In the genomic region with DNA sequence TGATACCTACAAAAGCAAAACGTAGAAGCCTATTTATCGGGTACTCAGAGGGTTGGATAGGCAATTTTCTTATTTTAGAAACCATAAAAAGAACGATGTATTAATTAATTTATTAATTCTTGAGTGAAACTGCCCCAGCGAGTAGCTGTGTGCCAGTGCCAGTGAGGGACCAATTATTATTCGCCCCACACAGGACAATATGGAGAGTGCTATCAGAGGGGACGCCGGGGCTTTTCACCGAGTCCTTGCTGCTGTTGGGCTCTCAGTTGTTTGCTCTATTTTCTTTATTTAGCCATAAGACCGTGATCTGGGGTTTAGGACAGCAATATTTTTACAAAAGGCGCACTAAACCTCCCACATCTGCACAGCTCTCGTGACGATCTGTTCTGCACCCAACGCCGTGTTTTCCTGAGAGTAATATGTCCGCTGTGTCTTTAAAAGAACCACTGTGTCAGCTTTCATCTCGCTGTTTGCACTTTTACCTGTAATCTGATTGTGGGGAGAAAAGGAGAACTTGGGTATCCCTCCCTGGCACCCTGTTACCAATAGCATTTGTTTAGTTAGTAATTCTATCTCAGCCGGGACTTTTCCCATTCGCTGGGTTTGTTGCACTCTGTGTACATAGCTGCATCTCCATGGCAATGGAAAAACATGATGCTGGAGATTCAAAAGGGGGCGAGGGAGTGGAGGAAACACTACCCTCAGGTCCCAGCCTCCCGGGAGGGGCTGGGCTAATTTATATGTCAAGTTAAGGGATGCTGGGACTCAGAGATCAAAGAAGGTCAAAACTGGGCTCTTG, we compare ENCODE assay signal across 8 cellular contexts. TPM values are rescaled to one million over a fixed set of nuclear protein-coding genes. Genes with fewer than 3 reads are reported as not detected.
DNase-seq lines count a peak whose midpoint lies in the region; ATAC-seq, FAIRE-seq and TF ChIP-seq lines count a peak whose summit lies in the region.

No MANE protein-coding gene starts in this region.

- FAIRE-seq in D721Med (lab: Jason Lieb, UNC), result no peak

- no peaks in the 10 kb centered on the region for H3K27me3 ChIP-seq in BE2C
- peaks cover 4% of the 10 kb centered on the region for H3K27me3 ChIP-seq in gastroesophageal sphincter
- H3K27me3 ChIP-seq in trophoblast cell (ENCODE audit: insufficient read depth, low read length), result no peaks in the 10 kb centered on the region

- peak overlapping the region; percentile 45 for H3K4me2 ChIP-seq in trophoblast cell (ENCODE audit: low read length)

- H4K91ac ChIP-seq in trophoblast cell (ENCODE audit: low read depth, low read length), result no peak overlapping the region

- H4K8ac ChIP-seq in trophoblast cell (ENCODE audit: low read depth, low read length), result no peak overlapping the region

- no peak for TF ChIP-seq CTCF in BE2C (IDR thresholded peaks at IDR 0.05; ENCODE audit: low read depth, low read length)
- no peak for TF ChIP-seq CTCF in gastroesophageal sphincter (IDR thresholded peaks at IDR 0.05)
- no peak for TF ChIP-seq CTCF in D721Med (IDR thresholded peaks at IDR 0.05; ENCODE audit: insufficient read depth, missing control alignments)

- ATAC-seq in SK-N-SH treated with all-trans-retinoic acid at 6 μM for 48 hours, result peak; percentile 84
- ATAC-seq in gastroesophageal sphincter, result peak; percentile 44
- ATAC-seq in HG03097 (IDR thresholded peaks at IDR 0.05; ENCODE audit: low FRiP score, unreplicated experiment), result no peak

- H2AK5ac ChIP-seq in trophoblast cell (ENCODE audit: low read length), result no peak overlapping the region

- WGBS in gastroesophageal sphincter (ENCODE audit: low coverage in 1 of 2), 2 donors, result 35 to 52% methylated on average over 9 to 16 of the region's 20 CpGs
- WGBS in trophoblast cell (ENCODE audit: extremely low coverage, insufficient coverage, insufficient read length), result no CpG with 5 or more reads among the region's 20 CpGs

- H2BK12ac ChIP-seq in trophoblast cell (ENCODE audit: low read length), result no peak overlapping the region

- no peaks in the 10 kb centered on the region for H3K79me1 ChIP-seq in trophoblast cell (ENCODE audit: low read length)

- H3K4me1 ChIP-seq in BE2C (no peaks in the 10 kb centered on the region), gastroesophageal sphincter (peaks cover 0 to 28% (median 4%) of the 10 kb centered on the region in 3 donors), trophoblast cell (ENCODE audit: control insufficient read depth in 1 of 2, insufficient read depth in 2 of 2, low read length in 2 of 2) (peaks cover 3 to 4% of the 10 kb centered on the region in 2 experiments)

- no peak overlapping the region for H3K14ac ChIP-seq in trophoblast cell (ENCODE audit: low read length)

- H2BK5ac ChIP-seq in trophoblast cell (ENCODE audit: low read depth, low read length, poor library complexity), result no peak overlapping the region

- no peak overlapping the region for H3K9ac ChIP-seq in trophoblast cell (ENCODE audit: low read length)

- peak overlapping the region; percentile 76 for H3K4me3 ChIP-seq in BE2C (ENCODE audit: low read depth, low read length)
- peak overlapping the region; percentile 21 to 44 for H3K4me3 ChIP-seq in gastroesophageal sphincter
- H3K4me3 ChIP-seq in trophoblast cell (ENCODE audit: low read depth, low read length), result no peak overlapping the region

- no peaks in the 10 kb centered on the region for H3K36me3 ChIP-seq in BE2C
- H3K36me3 ChIP-seq in gastroesophageal sphincter, result no peaks in the 10 kb centered on the region
- no peaks in the 10 kb centered on the region for H3K36me3 ChIP-seq in trophoblast cell (ENCODE audit: control insufficient read depth in 1 of 2, insufficient read depth in 2 of 2, low read length in 2 of 2)

- TF ChIP-seq RAD21 in Ishikawa (IDR thresholded peaks at IDR 0.05; ENCODE audit: low read depth), result no peak

- no peaks in the 10 kb centered on the region for H3K79me2 ChIP-seq in trophoblast cell (ENCODE audit: control insufficient read depth, insufficient read depth, low read length, poor library complexity)

- DNase-seq in BE2C, result no peak
- peak in 1 of 2 donors; percentile 3 for DNase-seq in trophoblast cell
- no peak for DNase-seq in D721Med (ENCODE audit: insufficient read length, low spot score)
- DNase-seq in MV-4-11 (lab: John Stamatoyannopoulos, UW), result no peak

- no peaks in the 10 kb centered on the region for H3K9me3 ChIP-seq in BE2C
- no peaks in the 10 kb centered on the region for H3K9me3 ChIP-seq in gastroesophageal sphincter
- H3K9me3 ChIP-seq in trophoblast cell (ENCODE audit: insufficient read depth, low read depth, low read length), result no peaks in the 10 kb centered on the region

- no peak overlapping the region for H2AFZ ChIP-seq in trophoblast cell (ENCODE audit: insufficient read depth, low read length, poor library complexity)

- no peak overlapping the region for H3K4ac ChIP-seq in trophoblast cell (ENCODE audit: low read depth, low read length)

- H3K27ac ChIP-seq in gastroesophageal sphincter, result peak overlapping the region in 3 of 4 donors; percentile 14 to 70 (median 60)
- H3K27ac ChIP-seq in trophoblast cell (ENCODE audit: low read depth, low read length), result no peak overlapping the region

- H3K23ac ChIP-seq in trophoblast cell (ENCODE audit: low read length), result no peak overlapping the region

- no peak for TF ChIP-seq POLR2A in gastroesophageal sphincter (IDR thresholded peaks at IDR 0.05)

- H4K12ac ChIP-seq in trophoblast cell (ENCODE audit: low read depth, low read length), result no peak overlapping the region

- H2BK120ac ChIP-seq in trophoblast cell (ENCODE audit: insufficient read depth, low read length, poor library complexity), result no peak overlapping the region

- no peak overlapping the region for H3K18ac ChIP-seq in trophoblast cell (ENCODE audit: low read length)

- TF ChIP-seq EP300 in Ishikawa (IDR thresholded peaks at IDR 0.05; ENCODE audit: borderline replicate concordance), result no peak
- no peak for TF ChIP-seq EP300 in gastroesophageal sphincter (IDR thresholded peaks at IDR 0.05)

TF ChIP-seq in Ishikawa, 13 proteins besides CTCF, POLR2A, EP300 and RAD21:
- TF ChIP-seq EGR1 (IDR thresholded peaks at IDR 0.05), result no peak
- 0 out of 2 replicates have a peak, but pooled peaks have one; percentile 24 for TF ChIP-seq YY1 (IDR thresholded peaks at IDR 0.05; ENCODE audit: low read depth)

TF ChIP-seq in SK-N-SH treated with all-trans-retinoic acid at 6 μM for 48 hours, 23 proteins besides CTCF, POLR2A, EP300 and RAD21 (continues in another document):
- TF ChIP-seq ZNF8 (CRISPR knock-in tag; IDR thresholded peaks at IDR 0.05), result no peak
- TF ChIP-seq ISL1 (CRISPR knock-in tag; IDR thresholded peaks at IDR 0.05), result no peak
- no peak for TF ChIP-seq OSR1 (CRISPR knock-in tag; IDR thresholded peaks at IDR 0.05)
- TF ChIP-seq BACH2 (CRISPR knock-in tag; IDR thresholded peaks at IDR 0.05; ENCODE audit: borderline replicate concordance), result no peak
- TF ChIP-seq CREB5 (CRISPR knock-in tag; IDR thresholded peaks at IDR 0.05; ENCODE audit: low read depth), result no peak
- no peak for TF ChIP-seq ZFP3 (CRISPR knock-in tag; IDR thresholded peaks at IDR 0.05)
- no peak for TF ChIP-seq ARNTL (CRISPR knock-in tag; IDR thresholded peaks at IDR 0.05; ENCODE audit: borderline replicate concordance, low read depth)
- no peak for TF ChIP-seq PPARA (CRISPR knock-in tag; IDR thresholded peaks at IDR 0.05; ENCODE audit: borderline replicate concordance)
- TF ChIP-seq ESRRG (CRISPR knock-in tag; IDR thresholded peaks at IDR 0.05), result no peak
- TF ChIP-seq, protein P1, sequence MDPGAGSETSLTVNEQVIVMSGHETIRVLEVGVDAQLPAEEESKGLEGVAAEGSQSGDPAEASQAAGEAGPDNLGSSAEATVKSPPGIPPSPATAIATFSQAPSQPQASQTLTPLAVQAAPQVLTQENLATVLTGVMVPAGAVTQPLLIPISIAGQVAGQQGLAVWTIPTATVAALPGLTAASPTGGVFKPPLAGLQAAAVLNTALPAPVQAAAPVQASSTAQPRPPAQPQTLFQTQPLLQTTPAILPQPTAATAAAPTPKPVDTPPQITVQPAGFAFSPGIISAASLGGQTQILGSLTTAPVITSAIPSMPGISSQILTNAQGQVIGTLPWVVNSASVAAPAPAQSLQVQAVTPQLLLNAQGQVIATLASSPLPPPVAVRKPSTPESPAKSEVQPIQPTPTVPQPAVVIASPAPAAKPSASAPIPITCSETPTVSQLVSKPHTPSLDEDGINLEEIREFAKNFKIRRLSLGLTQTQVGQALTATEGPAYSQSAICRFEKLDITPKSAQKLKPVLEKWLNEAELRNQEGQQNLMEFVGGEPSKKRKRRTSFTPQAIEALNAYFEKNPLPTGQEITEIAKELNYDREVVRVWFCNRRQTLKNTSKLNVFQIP (CRISPR knock-in tag; IDR thresholded peaks at IDR 0.05; ENCODE audit: borderline replicate concordance, low read depth), result no peak
- no peak for TF ChIP-seq TOX (CRISPR knock-in tag; IDR thresholded peaks at IDR 0.05; ENCODE audit: borderline replicate concordance)
- TF ChIP-seq CSDC2 (CRISPR knock-in tag; IDR thresholded peaks at IDR 0.05), result no peak
- no peak for TF ChIP-seq ZFP30 (CRISPR knock-in tag; IDR thresholded peaks at IDR 0.05)

RNA-seq across cellular contexts. Expression of gene ZNF516, which starts 30.1 kb away (rescaled TPM):
- polyA plus RNA-seq in BE2C (2012; ENCODE audit: insufficient read depth, insufficient read length, low read depth), result 11.1 TPM
- 10 to 100 TPM; 17.8 to 43.8 (median 29.9) TPM for total RNA-seq in gastroesophageal sphincter
- 6.6 and 8.8 TPM in 2 replicates for polyA plus RNA-seq in trophoblast cell (2013)
